Comparison of ENCODE assay signal across 15 cellular contexts in the genomic region with DNA sequence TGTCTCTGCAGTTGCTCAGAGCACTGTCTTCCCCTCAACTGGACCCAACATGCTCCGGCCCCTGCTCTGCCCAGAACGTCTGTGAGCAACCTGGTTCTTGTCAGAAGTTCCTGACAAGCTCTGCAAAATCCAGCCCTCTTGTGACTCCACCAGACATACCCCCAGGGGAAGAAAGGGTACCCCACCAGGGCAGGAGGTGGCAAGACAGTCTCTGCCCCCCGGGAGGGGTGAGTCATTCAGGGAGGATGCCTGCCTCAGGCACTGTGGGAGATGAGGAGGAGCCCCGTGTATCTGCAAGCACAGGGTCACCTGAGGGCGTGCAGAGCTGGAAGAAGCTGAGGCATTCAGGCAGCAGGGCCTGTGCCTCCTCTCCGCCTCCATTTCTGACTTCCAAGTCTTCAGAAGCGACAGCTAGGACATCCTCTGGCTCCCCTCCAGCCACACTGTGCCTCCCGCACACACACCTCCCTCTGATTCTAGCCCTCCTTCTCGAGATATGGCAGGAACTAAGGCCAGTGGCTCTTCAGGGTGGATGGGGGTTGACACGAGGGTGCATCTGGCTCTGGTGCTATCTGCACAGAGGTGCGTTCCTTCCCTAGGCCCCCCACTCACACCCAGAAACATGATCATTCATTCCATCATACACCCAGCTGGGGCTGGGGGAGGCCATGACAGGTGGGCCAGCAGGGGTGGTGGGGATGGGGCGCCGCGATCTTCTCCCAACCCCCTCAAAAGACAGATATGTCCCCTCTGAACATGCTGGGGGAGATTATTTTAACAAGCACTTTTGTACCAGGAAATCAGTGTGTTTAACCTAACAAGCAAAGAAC.
DNase-seq lines count a peak whose midpoint lies in the region; ATAC-seq and TF ChIP-seq lines count a peak whose summit lies in the region.
"Had no signal": no experiment of that assay in that cellular context is flagged by ENCODE, and none has a peak within 500 bp of the region (broad histone marks: within the 10 kb centered on the region; RNA-seq: fewer than 3 reads in every experiment).

No MANE protein-coding gene starts in this region.

- no peaks in the 10 kb centered on the region for H3K9me3 ChIP-seq in transverse colon

- ATAC-seq in HG03025 (IDR thresholded peaks at IDR 0.05; ENCODE audit: low FRiP score, unreplicated experiment): no peak
- ATAC-seq: GM12878 had no signal

- H3K4me3 ChIP-seq in transverse colon: no peak overlapping the region
- H3K4me3 ChIP-seq: GM12878 had no signal

- peak; percentile 15 for DNase-seq in activated CD8-positive, alpha-beta memory T cell treated with anti-CD3 and anti-CD28 coated beads, Interleukin-2, amount 50 U/mL, for 48 hours
- no peak for DNase-seq in activated CD8-positive, alpha-beta memory T cell treated with anti-CD3 and anti-CD28 coated beads, Interleukin-2, amount 50 U/mL, for 4 hours
- DNase-seq in RPMI7951 (ENCODE audit: low read depth) (peak; percentile 95), iris pigment epithelial cell (ENCODE audit: low read depth) (peak; percentile 32), transverse colon (no peak), hippocampal formation (lab: John Stamatoyannopoulos, UW) (no peak), activated gamma-delta T cell (lab: John Stamatoyannopoulos, UW) (no peak)
- DNase-seq: activated effector memory CD4-positive, alpha-beta T cell treated with anti-CD3 and anti-CD28 coated beads, Interleukin-2, amount 50 U/mL, for 16 hours; midbrain; NCI-H345; OCI-M1; stimulated activated CD4-positive, alpha-beta T cell treated with anti-CD3 and anti-CD28 coated beads, Interleukin-2, amount 100 ng/mL, for 24 hours; T-helper 1 cell had no signal

- in situ Hi-C loops in transverse colon (cut with MboI; ENCODE audit: low pct_ligation_motif_present in 1 of 4, low pct_unique_long_range_greater_than_20kb in 1 of 4, low sequenced_read_pairs in 3 of 4): loop anchor here in 3 of 4 donors (10.0 to 25.0 kb wide), 5 partner anchors 219 to 812 kb away; partner anchors contain the start of gene CYP26B1 (in 1 of the 3)

- peak overlapping the region in 3 of 4 donors; percentile 31 to 56 (median 41) for H3K27ac ChIP-seq in transverse colon

- intact Hi-C loops in transverse colon (cut with DNase I; ENCODE audit: low total_unique reads): no loop called here

- H3K36me3 ChIP-seq in transverse colon: no peaks in the 10 kb centered on the region

- H3K27me3 ChIP-seq in transverse colon: no peaks in the 10 kb centered on the region

- no peak for TF ChIP-seq CTCF in transverse colon (IDR thresholded peaks at IDR 0.05)

- WGBS in transverse colon (ENCODE audit: low coverage in 1 of 2), 2 donors: 63% methylated on average over 14 of the region's 14 CpGs; no CpG with 5 or more reads in 1 of the 2 donors

- no peak for TF ChIP-seq EP300 in transverse colon (IDR thresholded peaks at IDR 0.05; ENCODE audit: low read depth)

- H3K4me1 ChIP-seq in transverse colon: peaks cover 10 to 22% (median 17%) of the 10 kb centered on the region in 4 donors

- TF ChIP-seq POLR2A in transverse colon (IDR thresholded peaks at IDR 0.05): no peak

Comparison
In these comparisons a context has a peak if more than half of its experiments do, and no peak if none do; other contexts are left out.
1. DNase-seq: peak in activated CD8-positive, alpha-beta memory T cell treated with anti-CD3 and anti-CD28 coated beads, Interleukin-2, amount 50 U/mL, for 48 hours (single experiment), RPMI7951 (single experiment) and iris pigment epithelial cell (single experiment); none in activated CD8-positive, alpha-beta memory T cell treated with anti-CD3 and anti-CD28 coated beads, Interleukin-2, amount 50 U/mL, for 4 hours (single experiment), transverse colon (single experiment), hippocampal formation (0 of 2) and activated gamma-delta T cell (single experiment).